ENCODE assay signal across 8 cellular contexts in genomic region chr14:71720978-71721624, GRCh38.
DNase-seq lines count a peak whose midpoint lies in the region; ATAC-seq lines count a peak whose summit lies in the region.

No MANE protein-coding gene starts in this region.

- in situ Hi-C loops in ACHN (cut with HindIII; ENCODE audit: low pct_ligation_motif_present, low pct_unique_long_range_greater_than_20kb, low sequenced_read_pairs) = no loop called here

- peaks cover 24% of the 10 kb centered on the region for H3K36me3 Mint-ChIP-seq in activated naive CD8-positive, alpha-beta T cell treated with anti-CD3 and anti-CD28 coated beads, Interleukin-2, amount 50 U/mL, for 24 hours (ENCODE audit: low read depth)

- no peaks in the 10 kb centered on the region for H3K9me3 Mint-ChIP-seq in activated naive CD8-positive, alpha-beta T cell treated with anti-CD3 and anti-CD28 coated beads, Interleukin-2, amount 50 U/mL, for 24 hours
- no peaks in the 10 kb centered on the region for H3K9me3 Mint-ChIP-seq in stimulated activated naive CD8-positive, alpha-beta T cell treated with anti-CD3 and anti-CD28 coated beads, Interleukin-15, amount 100 ng/mL, for 72 hours

- DNase-seq in ACHN (peak; percentile 45), GDM1 (lab: John Stamatoyannopoulos, UW) (peak; percentile 33), NCI-H1694 treated with DMSO at 0.1 percent for 48 hours (lab: John Stamatoyannopoulos, UW) (peak; percentile 54), hepatic stellate cell (ENCODE audit: low spot score) (peak; percentile 59)
- DNase-seq in activated naive CD8-positive, alpha-beta T cell treated with anti-CD3 and anti-CD28 coated beads, Interleukin-2, amount 50 U/mL, for 24 hours = peak; percentile 14
- DNase-seq in stimulated activated naive CD8-positive, alpha-beta T cell treated with anti-CD3 and anti-CD28 coated beads, Interleukin-15, amount 100 ng/mL, for 72 hours = peak; percentile 3 to 28
- DNase-seq in activated CD4-positive, CD25-positive, alpha-beta regulatory T cell treated with anti-CD3 and anti-CD28 coated beads, Interleukin-2, amount 50 U/mL, for 72 hours = no peak

- no peak overlapping the region for H3K27ac Mint-ChIP-seq in activated naive CD8-positive, alpha-beta T cell treated with anti-CD3 and anti-CD28 coated beads, Interleukin-2, amount 50 U/mL, for 24 hours
- no peak overlapping the region for H3K27ac Mint-ChIP-seq in stimulated activated naive CD8-positive, alpha-beta T cell treated with anti-CD3 and anti-CD28 coated beads, Interleukin-15, amount 100 ng/mL, for 72 hours

- no peak overlapping the region for H3K4me3 Mint-ChIP-seq in activated naive CD8-positive, alpha-beta T cell treated with anti-CD3 and anti-CD28 coated beads, Interleukin-2, amount 50 U/mL, for 24 hours
- H3K4me3 Mint-ChIP-seq in stimulated activated naive CD8-positive, alpha-beta T cell treated with anti-CD3 and anti-CD28 coated beads, Interleukin-15, amount 100 ng/mL, for 72 hours = no peak overlapping the region

- H3K4me1 Mint-ChIP-seq in activated naive CD8-positive, alpha-beta T cell treated with anti-CD3 and anti-CD28 coated beads, Interleukin-2, amount 50 U/mL, for 24 hours = peaks cover 5% of the 10 kb centered on the region
- H3K4me1 Mint-ChIP-seq in stimulated activated naive CD8-positive, alpha-beta T cell treated with anti-CD3 and anti-CD28 coated beads, Interleukin-15, amount 100 ng/mL, for 72 hours = peaks cover 5% of the 10 kb centered on the region

- H3K27me3 Mint-ChIP-seq in activated naive CD8-positive, alpha-beta T cell treated with anti-CD3 and anti-CD28 coated beads, Interleukin-2, amount 50 U/mL, for 24 hours = no peaks in the 10 kb centered on the region
- H3K27me3 Mint-ChIP-seq in stimulated activated naive CD8-positive, alpha-beta T cell treated with anti-CD3 and anti-CD28 coated beads, Interleukin-15, amount 100 ng/mL, for 72 hours = no peaks in the 10 kb centered on the region

- peak; percentile 68 for ATAC-seq in activated naive CD8-positive, alpha-beta T cell treated with anti-CD3 and anti-CD28 coated beads, Interleukin-2, amount 50 U/mL, for 24 hours
- peak; percentile 60 for ATAC-seq in stimulated activated naive CD8-positive, alpha-beta T cell treated with anti-CD3 and anti-CD28 coated beads, Interleukin-15, amount 100 ng/mL, for 72 hours
- no peak for ATAC-seq in GM18909 (IDR thresholded peaks at IDR 0.05; ENCODE audit: poor library complexity, unreplicated experiment)
